1 cellular context compared by ENCODE assay signal in genomic region chr3:138875754-138876664, GRCh38.
TF ChIP-seq lines count a peak whose summit lies in the region.

No MANE protein-coding gene starts in this region.

TF ChIP-seq in HepG2, 621 proteins besides CTCF, POLR2A, EP300 and RAD21 (continued from another document):
- no peak for TF ChIP-seq REST (IDR thresholded peaks at IDR 0.05; ENCODE audit: borderline replicate concordance in 1 of 2, low read depth in 1 of 2, low read length in 2 of 2)
- TF ChIP-seq, protein P1, sequence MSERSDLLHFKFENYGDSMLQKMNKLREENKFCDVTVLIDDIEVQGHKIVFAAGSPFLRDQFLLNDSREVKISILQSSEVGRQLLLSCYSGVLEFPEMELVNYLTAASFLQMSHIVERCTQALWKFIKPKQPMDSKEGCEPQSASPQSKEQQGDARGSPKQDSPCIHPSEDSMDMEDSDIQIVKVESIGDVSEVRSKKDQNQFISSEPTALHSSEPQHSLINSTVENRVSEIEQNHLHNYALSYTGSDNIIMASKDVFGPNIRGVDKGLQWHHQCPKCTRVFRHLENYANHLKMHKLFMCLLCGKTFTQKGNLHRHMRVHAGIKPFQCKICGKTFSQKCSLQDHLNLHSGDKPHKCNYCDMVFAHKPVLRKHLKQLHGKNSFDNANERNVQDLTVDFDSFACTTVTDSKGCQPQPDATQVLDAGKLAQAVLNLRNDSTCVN (CRISPR knock-in tag; IDR thresholded peaks at IDR 0.05; ENCODE audit: borderline replicate concordance), result no peak
- TF ChIP-seq ZSCAN31 (CRISPR knock-in tag; IDR thresholded peaks at IDR 0.05; ENCODE audit: low read depth), result no peak
- TF ChIP-seq, protein P2, sequence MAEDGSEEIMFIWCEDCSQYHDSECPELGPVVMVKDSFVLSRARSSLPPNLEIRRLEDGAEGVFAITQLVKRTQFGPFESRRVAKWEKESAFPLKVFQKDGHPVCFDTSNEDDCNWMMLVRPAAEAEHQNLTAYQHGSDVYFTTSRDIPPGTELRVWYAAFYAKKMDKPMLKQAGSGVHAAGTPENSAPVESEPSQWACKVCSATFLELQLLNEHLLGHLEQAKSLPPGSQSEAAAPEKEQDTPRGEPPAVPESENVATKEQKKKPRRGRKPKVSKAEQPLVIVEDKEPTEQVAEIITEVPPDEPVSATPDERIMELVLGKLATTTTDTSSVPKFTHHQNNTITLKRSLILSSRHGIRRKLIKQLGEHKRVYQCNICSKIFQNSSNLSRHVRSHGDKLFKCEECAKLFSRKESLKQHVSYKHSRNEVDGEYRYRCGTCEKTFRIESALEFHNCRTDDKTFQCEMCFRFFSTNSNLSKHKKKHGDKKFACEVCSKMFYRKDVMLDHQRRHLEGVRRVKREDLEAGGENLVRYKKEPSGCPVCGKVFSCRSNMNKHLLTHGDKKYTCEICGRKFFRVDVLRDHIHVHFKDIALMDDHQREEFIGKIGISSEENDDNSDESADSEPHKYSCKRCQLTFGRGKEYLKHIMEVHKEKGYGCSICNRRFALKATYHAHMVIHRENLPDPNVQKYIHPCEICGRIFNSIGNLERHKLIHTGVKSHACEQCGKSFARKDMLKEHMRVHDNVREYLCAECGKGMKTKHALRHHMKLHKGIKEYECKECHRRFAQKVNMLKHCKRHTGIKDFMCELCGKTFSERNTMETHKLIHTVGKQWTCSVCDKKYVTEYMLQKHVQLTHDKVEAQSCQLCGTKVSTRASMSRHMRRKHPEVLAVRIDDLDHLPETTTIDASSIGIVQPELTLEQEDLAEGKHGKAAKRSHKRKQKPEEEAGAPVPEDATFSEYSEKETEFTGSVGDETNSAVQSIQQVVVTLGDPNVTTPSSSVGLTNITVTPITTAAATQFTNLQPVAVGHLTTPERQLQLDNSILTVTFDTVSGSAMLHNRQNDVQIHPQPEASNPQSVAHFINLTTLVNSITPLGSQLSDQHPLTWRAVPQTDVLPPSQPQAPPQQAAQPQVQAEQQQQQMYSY (CRISPR knock-in tag; IDR thresholded peaks at IDR 0.05), result no peak
- peak; percentile 81 for TF ChIP-seq ZNF263 (CRISPR knock-in tag; IDR thresholded peaks at IDR 0.05)
- TF ChIP-seq HNF4A (CRISPR knock-in tag; IDR thresholded peaks at IDR 0.05), result no peak
- TF ChIP-seq RARA (CRISPR knock-in tag; IDR thresholded peaks at IDR 0.05), result no peak
- no peak for TF ChIP-seq MAFG (CRISPR knock-in tag; IDR thresholded peaks at IDR 0.05)
- no peak for TF ChIP-seq GABPA (IDR thresholded peaks at IDR 0.05; ENCODE audit: low read depth, low read length)
- peak; percentile 49 for TF ChIP-seq GABPA (CRISPR knock-in tag; IDR thresholded peaks at IDR 0.05; ENCODE audit: low read depth)
- TF ChIP-seq ZNF124 (CRISPR knock-in tag; IDR thresholded peaks at IDR 0.05), result no peak
- TF ChIP-seq SUZ12 (IDR thresholded peaks at IDR 0.05; ENCODE audit: low read depth, low read length), result no peak
- TF ChIP-seq ZNF17 (CRISPR knock-in tag; IDR thresholded peaks at IDR 0.05), result no peak
